In genomic region chr18:5424903-5425302, GRCh38 we compare ENCODE assay signal across 9 cellular contexts.
A peak's percentile ranks its signal among the peaks of the same experiment; 100 is the strongest.
DNase-seq lines count a peak whose midpoint lies in the region; ATAC-seq, FAIRE-seq and TF ChIP-seq lines count a peak whose summit lies in the region.
"Had no signal": no experiment of that assay in that cellular context is flagged by ENCODE, and none has a peak within 500 bp of the region (broad histone marks: within the 10 kb centered on the region; RNA-seq: fewer than 3 reads in every experiment).

No MANE protein-coding gene starts in this region.

- no peak for ATAC-seq in HG02588 (IDR thresholded peaks at IDR 0.05; ENCODE audit: unreplicated experiment)
- ATAC-seq: mucosa of descending colon had no signal

- H3K4me1 ChIP-seq in HAP-1 (no peaks in the 10 kb centered on the region), small intestine (ENCODE audit: control insufficient read depth in 2 of 2, insufficient read depth in 1 of 2, low read depth in 1 of 2, low read length in 1 of 2) (no peaks in the 10 kb centered on the region)

- no peak overlapping the region for H3K27ac ChIP-seq in small intestine (ENCODE audit: low read depth in 1 of 2, low read length in 1 of 2)

- H3K4me3 ChIP-seq in HAP-1 (no peak overlapping the region), small intestine (ENCODE audit: low read depth in 1 of 2, low read length in 2 of 2) (no peak overlapping the region)
- H3K4me3 ChIP-seq: mucosa of descending colon had no signal

- no peaks in the 10 kb centered on the region for H3K27me3 ChIP-seq in HAP-1 (ENCODE audit: low read depth)
- H3K27me3 ChIP-seq in small intestine (ENCODE audit: control insufficient read depth in 2 of 2, insufficient read depth in 2 of 2, low read length in 2 of 2) = no peaks in the 10 kb centered on the region

- in situ Hi-C loops in HAP-1 (cut with MboI; ENCODE audit: low sequenced_read_pairs) = no loop called here

- no peak for TF ChIP-seq POLR2A in erythroblast (IDR thresholded peaks at IDR 0.05; ENCODE audit: low read length)

- no peak for FAIRE-seq in small intestine (lab: Jason Lieb, UNC)

- H3K36me3 ChIP-seq in HAP-1 (replicated peaks) (peaks cover 11% of the 10 kb centered on the region), small intestine (ENCODE audit: control insufficient read depth in 2 of 2, insufficient read depth in 2 of 2, low read length in 2 of 2) (peaks cover 0 to 15% of the 10 kb centered on the region in 2 donors)

- H3K9me3 ChIP-seq in HAP-1 = no peaks in the 10 kb centered on the region
- H3K9me3 ChIP-seq in small intestine (ENCODE audit: control insufficient read depth, low read depth) = no peaks in the 10 kb centered on the region
- H3K9me3 ChIP-seq: mucosa of descending colon had no signal

- DNase-seq in Daoy (ENCODE audit: low read depth) (peak; percentile 18), HAP-1 (ENCODE audit: low spot score in 2 of 2) (peak; percentile 35 to 38), NCI-H82 (lab: John Stamatoyannopoulos, UW) (peak; percentile 70), erythroblast (lab: John Stamatoyannopoulos, UW) (peak; percentile 21 to 43), small intestine (peak; percentile 33), NCI-H2227 treated with DMSO at 0.1 percent for 48 hours (lab: John Stamatoyannopoulos, UW) (no peak), D341Med (ENCODE audit: low spot score) (no peak)

- 53 to 57% (median 57%) methylated on average over 4 of the region's 4 CpGs for WGBS in small intestine, 3 donors

Comparison
In these comparisons a context has a peak if more than half of its experiments do, and no peak if none do; other contexts are left out.
1. DNase-seq: peak in Daoy (single experiment), HAP-1 (2 of 2), NCI-H82 (single experiment), erythroblast (2 of 2) and small intestine (single experiment); none in NCI-H2227 treated with DMSO at 0.1 percent for 48 hours (single experiment) and D341Med (single experiment).